8 cellular contexts compared by ENCODE assay signal in the genomic region with DNA sequence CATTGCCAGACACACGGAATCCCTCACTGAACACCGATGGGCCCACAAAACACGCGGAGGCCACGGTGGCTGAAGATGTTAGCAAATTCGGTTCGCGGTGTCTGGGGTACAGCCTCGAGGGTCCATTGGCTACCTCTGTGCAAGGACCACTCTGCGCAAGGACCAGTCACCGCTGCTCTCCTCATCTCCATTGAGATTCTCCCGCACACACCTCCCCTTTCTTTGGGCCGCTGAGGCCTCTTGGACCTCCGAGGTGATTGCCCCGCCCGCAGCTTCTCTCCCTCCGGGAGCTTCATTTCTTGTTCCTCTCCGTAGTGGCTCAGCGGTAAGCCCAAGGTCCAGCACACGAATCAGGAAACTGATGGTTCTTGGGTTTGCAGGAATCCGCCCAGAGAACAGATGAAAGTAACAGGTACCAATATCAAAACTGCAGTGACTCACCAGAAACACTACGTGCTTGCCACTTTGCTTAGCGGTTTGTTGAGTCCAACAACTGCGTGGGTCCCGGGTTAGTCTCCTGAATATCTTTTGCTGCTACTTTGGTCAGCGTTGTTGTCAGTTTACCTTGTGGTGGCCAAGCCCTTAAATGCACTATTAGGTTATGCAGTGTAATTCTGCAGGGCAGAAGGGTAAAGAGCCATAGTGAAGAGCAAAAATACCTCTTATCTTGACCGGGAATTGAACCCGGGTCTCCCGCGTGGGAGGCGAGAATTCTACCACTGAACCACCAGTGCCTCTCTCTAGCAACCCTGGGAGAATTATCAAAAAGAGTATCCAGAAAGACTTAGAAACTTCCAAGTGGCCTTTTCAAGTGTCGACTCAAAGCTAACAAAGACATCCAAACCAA.
DNase-seq lines count a peak whose midpoint lies in the region; ATAC-seq and TF ChIP-seq lines count a peak whose summit lies in the region.
"Not testable (repeated sequence)": the region's sequence is repeated elsewhere in the genome, so short reads cannot be mapped to it uniquely, and the experiment has no call there.

No MANE protein-coding gene starts in this region.

- not testable (repeated sequence) for TF ChIP-seq CTCF in activated B cell treated with CpG ODN at 0.5 μM for 24 hours (IDR thresholded peaks at IDR 0.05); MCF 10A (IDR thresholded peaks at IDR 0.05; ENCODE audit: unreplicated experiment)

- not testable (repeated sequence) for H3K4me3 Mint-ChIP-seq in activated B cell treated with CpG ODN at 0.5 μM for 24 hours; MCF 10A (ENCODE audit: unreplicated experiment)

- not testable (repeated sequence) for H3K27me3 Mint-ChIP-seq in activated B cell treated with CpG ODN at 0.5 μM for 24 hours; MCF 10A (ENCODE audit: insufficient read depth, unreplicated experiment)

- not testable (repeated sequence) for H3K9me3 Mint-ChIP-seq in activated B cell treated with CpG ODN at 0.5 μM for 24 hours; MCF 10A (ENCODE audit: unreplicated experiment)

- DNase-seq in ACHN = peak; percentile 66
- peak; percentile 6 for DNase-seq in HPDE6-E6E7 (ENCODE audit: extremely low spot score)
- DNase-seq in NCI-H748 (lab: John Stamatoyannopoulos, UW; ENCODE audit: unreplicated experiment) = peak; percentile 24
- DNase-seq in activated B cell treated with CpG ODN at 0.5 μM for 24 hours = not testable (repeated sequence)
- DNase-seq in MCF 10A (ENCODE audit: unreplicated experiment) = peak; percentile 77
- peak; percentile 46 for DNase-seq in iPS DF 4.7 (ENCODE audit: extremely low read depth, low spot score)
- peak; percentile 19 for DNase-seq in putamen (ENCODE audit: low spot score)

- ATAC-seq in GM18520 (IDR thresholded peaks at IDR 0.05; ENCODE audit: unreplicated experiment) = peak; percentile 75
- peak; percentile 38 for ATAC-seq in activated B cell treated with CpG ODN at 0.5 μM for 24 hours (ENCODE audit: low read depth)

- not testable (repeated sequence) for H3K4me1 Mint-ChIP-seq in activated B cell treated with CpG ODN at 0.5 μM for 24 hours; MCF 10A (ENCODE audit: insufficient read depth, unreplicated experiment)

- not testable (repeated sequence) for H3K36me3 Mint-ChIP-seq in activated B cell treated with CpG ODN at 0.5 μM for 24 hours (ENCODE audit: low read depth)
- peaks cover 14% of the 10 kb centered on the region for H3K36me3 Mint-ChIP-seq in MCF 10A (ENCODE audit: insufficient read depth, unreplicated experiment)

- POLR2A ChIA-PET in activated B cell treated with CpG ODN at 0.5 μM for 24 hours (lab: Charles Lee); MCF 10A (lab: Yijun Ruan, JAX): not testable (repeated sequence)

- CTCF ChIA-PET in activated B cell treated with CpG ODN at 0.5 μM for 24 hours (lab: Charles Lee); MCF 10A (lab: Yijun Ruan, JAX): not testable (repeated sequence)

- BruUV-seq in MCF 10A (replicated peaks; lab: Mats Ljungman, UMichigan) = TSS peak; percentile 97

- not testable (repeated sequence) for H3K27ac Mint-ChIP-seq in activated B cell treated with CpG ODN at 0.5 μM for 24 hours
- H3K27ac Mint-ChIP-seq in MCF 10A (ENCODE audit: low read depth, unreplicated experiment) = peak overlapping the region; percentile 67

- intact Hi-C loops in activated B cell treated with CpG ODN at 0.5 μM for 24 hours (cut with micrococcal nuclease); MCF 10A (cut with micrococcal nuclease): not testable (repeated sequence)

- in situ Hi-C loops in ACHN (cut with HindIII; ENCODE audit: low pct_ligation_motif_present, low pct_unique_long_range_greater_than_20kb, low sequenced_read_pairs) = not testable (repeated sequence)
